ENCODE assay signal across 29 cellular contexts in the genomic region with DNA sequence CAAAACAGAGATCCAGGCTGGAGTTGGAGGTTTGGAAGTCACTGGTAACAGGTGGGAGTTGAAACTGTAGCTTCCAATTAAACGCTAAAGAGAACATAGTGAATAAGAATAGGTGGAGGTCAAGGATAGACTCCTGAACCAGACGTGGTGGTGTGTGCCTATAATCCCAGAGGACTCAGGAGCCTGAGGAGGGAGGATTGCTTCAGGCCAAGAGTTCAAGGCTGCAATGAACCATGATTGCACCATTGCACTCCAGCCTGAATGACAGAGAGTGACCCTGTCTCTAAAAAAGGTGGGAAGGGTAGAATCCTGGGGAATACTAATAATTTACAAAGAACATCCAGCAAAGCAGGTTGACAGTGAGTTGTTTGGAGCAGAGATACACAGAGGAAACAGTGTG. TPM values are rescaled to one million over a fixed set of nuclear protein-coding genes. Genes with fewer than 3 reads are reported as not detected.
"Had no signal": no experiment of that assay in that cellular context is flagged by ENCODE, and none has a peak within 500 bp of the region (broad histone marks: within the 10 kb centered on the region; RNA-seq: fewer than 3 reads in every experiment).

No MANE protein-coding gene starts in this region.

- H3K4me3 ChIP-seq: stomach, suprapubic skin, testis, thoracic aorta, thyroid gland, tibial artery, tibial nerve, transverse colon, upper lobe of left lung, upper lobe of right lung, uterus, vagina had no signal

- H3K27me3 ChIP-seq: stomach, suprapubic skin, testis, thyroid gland, tibial artery, tibial nerve, transverse colon, upper lobe of left lung, upper lobe of right lung, uterus, vagina had no signal

- H3K27ac Mint-ChIP-seq: stimulated activated effector memory CD8-positive, alpha-beta T cell treated with anti-CD3 and anti-CD28 coated beads, Interleukin-12 subunit alpha, Interleukin-12 subunit beta, amount 100 ng/mL, for 72 hours; stimulated activated memory B cell treated with anti-CD40 and anti-IgM and Interleukin-4, amounts not matched to agents 10 μg/mL and 1 μg/mL and 100 μg/mL, for 72 hours; stimulated activated naive B cell treated with anti-CD40 and anti-IgM and Interleukin-4, amounts not matched to agents 10 μg/mL and 1 μg/mL and 100 μg/mL, for 72 hours; stimulated activated naive CD8-positive, alpha-beta T cell treated with anti-CD3 and anti-CD28 coated beads, Interleukin-15, amount 100 ng/mL, for 72 hours; stimulated activated naive CD8-positive, alpha-beta T cell treated with anti-CD3 and anti-CD28 coated beads, Interleukin-15, Interleukin-2, amounts not matched to agents 100 ng/mL and 50 ng/mL, for 24 hours; type B pancreatic cell had no signal

- H3K4me1 ChIP-seq: stomach, suprapubic skin, testis, thyroid gland, tibial artery, tibial nerve, transverse colon, upper lobe of left lung, upper lobe of right lung, uterus, vagina had no signal

- H3K4me3 Mint-ChIP-seq: stimulated activated effector memory CD8-positive, alpha-beta T cell treated with anti-CD3 and anti-CD28 coated beads, Interleukin-12 subunit alpha, Interleukin-12 subunit beta, amount 100 ng/mL, for 72 hours; stimulated activated memory B cell treated with anti-CD40 and anti-IgM and Interleukin-4, amounts not matched to agents 10 μg/mL and 1 μg/mL and 100 μg/mL, for 72 hours; stimulated activated naive B cell treated with anti-CD40 and anti-IgM and Interleukin-4, amounts not matched to agents 10 μg/mL and 1 μg/mL and 100 μg/mL, for 72 hours; stimulated activated naive CD8-positive, alpha-beta T cell treated with anti-CD3 and anti-CD28 coated beads, Interleukin-15, amount 100 ng/mL, for 72 hours; stimulated activated naive CD8-positive, alpha-beta T cell treated with anti-CD3 and anti-CD28 coated beads, Interleukin-15, Interleukin-2, amounts not matched to agents 100 ng/mL and 50 ng/mL, for 24 hours; type B pancreatic cell had no signal

- H3K9me3 Mint-ChIP-seq: type B pancreatic cell had no signal

- H3K36me3 ChIP-seq: stomach, suprapubic skin, thoracic aorta, thyroid gland, tibial artery, tibial nerve, transverse colon, upper lobe of left lung, upper lobe of right lung, uterus, vagina had no signal

- H3K27me3 Mint-ChIP-seq: stimulated activated memory B cell treated with anti-CD40 and anti-IgM and Interleukin-4, amounts not matched to agents 10 μg/mL and 1 μg/mL and 100 μg/mL, for 72 hours; stimulated activated naive B cell treated with anti-CD40 and anti-IgM and Interleukin-4, amounts not matched to agents 10 μg/mL and 1 μg/mL and 100 μg/mL, for 72 hours; stimulated activated naive CD8-positive, alpha-beta T cell treated with anti-CD3 and anti-CD28 coated beads, Interleukin-15, amount 100 ng/mL, for 72 hours had no signal

- H3K36me3 Mint-ChIP-seq: stimulated activated effector memory CD8-positive, alpha-beta T cell treated with anti-CD3 and anti-CD28 coated beads, Interleukin-12 subunit alpha, Interleukin-12 subunit beta, amount 100 ng/mL, for 72 hours; stimulated activated memory B cell treated with anti-CD40 and anti-IgM and Interleukin-4, amounts not matched to agents 10 μg/mL and 1 μg/mL and 100 μg/mL, for 72 hours; stimulated activated naive B cell treated with anti-CD40 and anti-IgM and Interleukin-4, amounts not matched to agents 10 μg/mL and 1 μg/mL and 100 μg/mL, for 72 hours; type B pancreatic cell had no signal

- H3K9me3 ChIP-seq: stomach, suprapubic skin, testis, thoracic aorta, thyroid gland, tibial artery, tibial nerve, transverse colon, upper lobe of left lung, upper lobe of right lung, uterus, vagina had no signal

- H3K4me1 Mint-ChIP-seq: stimulated activated effector memory CD8-positive, alpha-beta T cell treated with anti-CD3 and anti-CD28 coated beads, Interleukin-12 subunit alpha, Interleukin-12 subunit beta, amount 100 ng/mL, for 72 hours; stimulated activated memory B cell treated with anti-CD40 and anti-IgM and Interleukin-4, amounts not matched to agents 10 μg/mL and 1 μg/mL and 100 μg/mL, for 72 hours; stimulated activated naive B cell treated with anti-CD40 and anti-IgM and Interleukin-4, amounts not matched to agents 10 μg/mL and 1 μg/mL and 100 μg/mL, for 72 hours; stimulated activated naive CD8-positive, alpha-beta T cell treated with anti-CD3 and anti-CD28 coated beads, Interleukin-15, amount 100 ng/mL, for 72 hours had no signal

- ATAC-seq: stimulated activated memory B cell treated with anti-CD40 and anti-IgM and Interleukin-4, amounts not matched to agents 10 μg/mL and 1 μg/mL and 100 μg/mL, for 72 hours; stimulated activated naive B cell treated with anti-CD40 and anti-IgM and Interleukin-4, amounts not matched to agents 10 μg/mL and 1 μg/mL and 100 μg/mL, for 72 hours; stimulated activated naive CD8-positive, alpha-beta T cell treated with anti-CD3 and anti-CD28 coated beads, Interleukin-15, amount 100 ng/mL, for 72 hours; stimulated activated naive CD8-positive, alpha-beta T cell treated with anti-CD3 and anti-CD28 coated beads, Interleukin-15, Interleukin-2, amounts not matched to agents 100 U/mL and 50 U/mL, for 24 hours; upper lobe of right lung had no signal

- DNase-seq: stimulated activated CD4-positive, alpha-beta T cell treated with anti-CD3 and anti-CD28 coated beads, Interleukin-2, amount 100 ng/mL, for 48 hours; stimulated activated CD4-positive, alpha-beta T cell treated with anti-CD3 and anti-CD28 coated beads, Interleukin-4, amount 100 ng/mL, for 1 hour; stimulated activated CD4-positive, alpha-beta T cell treated with anti-CD3 and anti-CD28 coated beads, Interleukin-4, amount 100 ng/mL, for 24 hours; stimulated activated CD4-positive, alpha-beta T cell treated with anti-CD3 and anti-CD28 coated beads, Interleukin-4, amount 100 ng/mL, for 4 hours; stimulated activated CD8-positive, alpha-beta memory T cell treated with anti-CD3 and anti-CD28 coated beads, Interleukin-4, amount 100 ng/mL, for 48 hours; stimulated activated naive B cell treated with anti-CD40 and anti-IgM and Interleukin-4, amounts not matched to agents 10 μg/mL and 1 μg/mL and 100 μg/mL, for 72 hours; stimulated activated naive CD4-positive, alpha-beta T cell; stimulated activated naive CD4-positive, alpha-beta T cell treated with Interleukin-2 at 50 U/mL for 16 hours; stimulated activated naive CD8-positive, alpha-beta T cell treated with anti-CD3 and anti-CD28 coated beads, Interleukin-15, amount 100 ng/mL, for 72 hours; stimulated activated naive CD8-positive, alpha-beta T cell treated with anti-CD3 and anti-CD28 coated beads, Interleukin-15, Interleukin-2, amounts not matched to agents 100 U/mL and 50 U/mL, for 24 hours; stomach; testis; thyroid gland; tibial artery; transverse colon; trophoblast cell; upper lobe of left lung; upper lobe of right lung; uterus had no signal

- FAIRE-seq: urothelium cell line had no signal

- H3K27ac ChIP-seq: stomach, suprapubic skin, testis, thoracic aorta, thyroid gland, tibial artery, tibial nerve, transverse colon, upper lobe of left lung, upper lobe of right lung, uterus, vagina had no signal

RNA-seq across cellular contexts. Expression of gene NRSN1, which starts 13.6 kb away (rescaled TPM):
- total RNA-seq: suprapubic skin, thoracic aorta, thyroid gland, tibial nerve, upper lobe of left lung, upper lobe of right lung, ureter had no signal
